ENCODE assay signal across 25 cellular contexts in the genomic region with DNA sequence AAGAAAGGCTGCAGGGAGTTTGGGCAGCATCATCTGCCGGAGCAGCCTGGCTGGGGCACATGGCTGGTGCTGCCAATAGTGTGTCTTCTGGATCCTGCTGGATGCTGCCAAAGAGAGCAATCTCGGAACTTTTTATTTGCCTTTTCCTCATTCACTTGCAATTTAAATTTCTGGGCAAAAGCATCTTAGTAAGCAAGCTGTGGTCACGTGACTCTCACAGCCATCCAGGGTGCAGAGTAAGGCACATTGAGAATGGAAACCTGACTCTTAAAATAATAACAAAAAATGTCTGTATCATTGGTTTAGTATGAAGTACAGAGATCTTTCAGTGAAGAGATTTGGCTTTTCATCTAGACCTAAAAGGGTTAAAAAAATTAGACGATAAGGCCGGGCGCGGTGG.
"Had no signal": no experiment of that assay in that cellular context is flagged by ENCODE, and none has a peak within 500 bp of the region (broad histone marks: within the 10 kb centered on the region; RNA-seq: fewer than 3 reads in every experiment).

No MANE protein-coding gene starts in this region.

- H3K4me1 ChIP-seq: left ventricle myocardium inferior, pancreas, prostate gland, sigmoid colon, spleen, suprapubic skin, tibial artery, upper lobe of right lung had no signal

- DNase-seq: hypothalamus; immature natural killer cell; kidney; left colon; left ventricle myocardium inferior; naive thymus-derived CD8-positive, alpha-beta T cell; nucleus accumbens; pancreas; retina; right cardiac atrium; sigmoid colon; small intestine; spleen; stimulated activated CD4-positive, alpha-beta T cell treated with anti-CD3 and anti-CD28 coated beads, Interleukin-4, amount 100 ng/mL, for 24 hours; stimulated activated naive CD4-positive, alpha-beta T cell; tibial artery; trophoblast cell; upper lobe of right lung had no signal

- H3K9me3 ChIP-seq: left ventricle myocardium inferior, pancreas, prostate gland, sigmoid colon, suprapubic skin, thoracic aorta, tibial artery, upper lobe of right lung had no signal

- H3K27me3 ChIP-seq: pancreas, sigmoid colon, spleen, suprapubic skin, tibial artery, upper lobe of right lung had no signal

- H3K4me3 ChIP-seq: left ventricle myocardium inferior, lung, pancreas, prostate gland, sigmoid colon, spleen, suprapubic skin, thoracic aorta, tibial artery, upper lobe of right lung had no signal

- ATAC-seq: left colon; naive thymus-derived CD8-positive, alpha-beta T cell; pancreas; right cardiac atrium; stimulated activated effector memory CD8-positive, alpha-beta T cell treated with anti-CD3 and anti-CD28 coated beads, Interleukin-12 subunit alpha, Interleukin-12 subunit beta, amount 100 ng/mL, for 72 hours; upper lobe of right lung had no signal

- FAIRE-seq: islet of Langerhans, kidney, pancreas, small intestine, urothelium cell line had no signal

- H3K36me3 ChIP-seq: left ventricle myocardium inferior, pancreas, prostate gland, sigmoid colon, spleen, suprapubic skin, thoracic aorta, tibial artery, upper lobe of right lung had no signal

- H3K27ac ChIP-seq: left ventricle myocardium inferior, pancreas, prostate gland, sigmoid colon, spleen, suprapubic skin, thoracic aorta, tibial artery, upper lobe of right lung had no signal
